ENCODE assay signal across 9 cellular contexts in genomic region chr2:26246818-26247217, GRCh38. TPM values are rescaled to one million over a fixed set of nuclear protein-coding genes. Genes with fewer than 3 reads are reported as not detected.
DNase-seq lines count a peak whose midpoint lies in the region; TF ChIP-seq lines count a peak whose summit lies in the region.
"Had no signal": no experiment of that assay in that cellular context is flagged by ENCODE, and none has a peak within 500 bp of the region (broad histone marks: within the 10 kb centered on the region; RNA-seq: fewer than 3 reads in every experiment).

No MANE protein-coding gene starts in this region.

- H3K4me1 ChIP-seq in right atrium auricular region: peaks cover 0 to 40% of the 10 kb centered on the region in 2 donors
- peaks cover 2 to 14% of the 10 kb centered on the region in 2 donors for H3K4me1 ChIP-seq in ascending aorta

- CTCF ChIA-PET in activated CD4-positive, alpha-beta memory T cell treated with anti-CD3 and anti-CD28 coated beads, Interleukin-2, amount 10 ng/mL, durations not matched to agents 7 days and 5 days (lab: Charles Lee): interaction anchor here (0.6 to 1.8 kb wide), 2 partner anchors 80 to 102 kb away, joined by 3 to 5 read pairs; no protein-coding TSS in a partner anchor

- no peaks in the 10 kb centered on the region for H3K9me3 Mint-ChIP-seq in activated CD4-positive, alpha-beta memory T cell treated with anti-CD3 and anti-CD28 coated beads, Interleukin-2, amount 10 ng/mL, durations not matched to agents 7 days and 5 days

- no peaks in the 10 kb centered on the region for H3K36me3 ChIP-seq in right atrium auricular region
- no peaks in the 10 kb centered on the region for H3K36me3 ChIP-seq in ascending aorta
- H3K36me3 ChIP-seq: brain microvascular endothelial cell had no signal

- intact Hi-C loops in ascending aorta (cut with DNase I): no loop called here

- no peak overlapping the region for H3K27ac Mint-ChIP-seq in activated CD4-positive, alpha-beta memory T cell treated with anti-CD3 and anti-CD28 coated beads, Interleukin-2, amount 10 ng/mL, durations not matched to agents 7 days and 5 days

- TF ChIP-seq CTCF in right atrium auricular region (IDR thresholded peaks at IDR 0.05) (no peak), ascending aorta (IDR thresholded peaks at IDR 0.05) (no peak)

- H3K36me3 Mint-ChIP-seq in activated CD4-positive, alpha-beta memory T cell treated with anti-CD3 and anti-CD28 coated beads, Interleukin-2, amount 10 ng/mL, durations not matched to agents 7 days and 5 days (ENCODE audit: low read depth): peaks cover 9% of the 10 kb centered on the region

- no peaks in the 10 kb centered on the region for H3K27me3 Mint-ChIP-seq in activated CD4-positive, alpha-beta memory T cell treated with anti-CD3 and anti-CD28 coated beads, Interleukin-2, amount 10 ng/mL, durations not matched to agents 7 days and 5 days

- H3K4me3 Mint-ChIP-seq in activated CD4-positive, alpha-beta memory T cell treated with anti-CD3 and anti-CD28 coated beads, Interleukin-2, amount 10 ng/mL, durations not matched to agents 7 days and 5 days: peak overlapping the region; percentile 33

- H3K4me3 ChIP-seq in Jurkat, Clone E6-1 (ENCODE audit: low read length): no peak overlapping the region
- H3K4me3 ChIP-seq in right atrium auricular region: peak overlapping the region; percentile 77 to 81
- no peak overlapping the region for H3K4me3 ChIP-seq in ascending aorta

- H3K27me3 ChIP-seq in right atrium auricular region (no peaks in the 10 kb centered on the region), ascending aorta (no peaks in the 10 kb centered on the region)
- H3K27me3 ChIP-seq: brain microvascular endothelial cell had no signal

- peaks cover 41% of the 10 kb centered on the region for H3K4me1 Mint-ChIP-seq in activated CD4-positive, alpha-beta memory T cell treated with anti-CD3 and anti-CD28 coated beads, Interleukin-2, amount 10 ng/mL, durations not matched to agents 7 days and 5 days

- POLR2A ChIA-PET in activated CD4-positive, alpha-beta memory T cell treated with anti-CD3 and anti-CD28 coated beads, Interleukin-2, amount 10 ng/mL, durations not matched to agents 7 days and 5 days (lab: Charles Lee): interaction anchor here (0.7 to 5.7 kb wide), 2 partner anchors 39 to 99 kb away, joined by 3 to 66 read pairs; partner anchors contain the start of genes ADGRF3 and SELENOI

- H3K27ac ChIP-seq in right atrium auricular region (peak overlapping the region; percentile 93 to 96), ascending aorta (no peak overlapping the region)
- H3K27ac ChIP-seq: brain microvascular endothelial cell had no signal

- DNase-seq in AG20443 (ENCODE audit: low spot score) (peak; percentile 9), right atrium auricular region (ENCODE audit: low spot score) (no peak), RPMI8226 (no peak), medulla oblongata (ENCODE audit: extremely low spot score) (no peak), DMS79 (lab: John Stamatoyannopoulos, UW) (no peak), ascending aorta (ENCODE audit: low spot score in 2 of 2) (no peak)
- DNase-seq in Jurkat, Clone E6-1 (ENCODE audit: low read depth, low spot score): peak; percentile 28
- no peak for DNase-seq in activated CD4-positive, alpha-beta memory T cell treated with anti-CD3 and anti-CD28 coated beads, Interleukin-2, amount 10 ng/mL, durations not matched to agents 7 days and 5 days
- DNase-seq: brain microvascular endothelial cell had no signal

- H3K9me3 ChIP-seq in right atrium auricular region (no peaks in the 10 kb centered on the region), ascending aorta (no peaks in the 10 kb centered on the region)

RNA-seq across cellular contexts. Expression of gene HADHB, which starts 2.1 kb away (rescaled TPM):
- polyA plus RNA-seq in Jurkat, Clone E6-1 (2012; ENCODE audit: insufficient read depth, insufficient read length): 86.7 TPM
- total RNA-seq in activated CD4-positive, alpha-beta memory T cell treated with anti-CD3 and anti-CD28 coated beads, Interleukin-2, amount 10 ng/mL, durations not matched to agents 7 days and 5 days: 10 to 100 TPM; 71.4 to 72.6 TPM
- total RNA-seq in right atrium auricular region: 100 to 1,000 TPM; 756 to 770 TPM
- total RNA-seq in ascending aorta: 93.4 TPM

RNA-seq across cellular contexts. Expression of gene HADHA, which starts 2.4 kb away (rescaled TPM):
- polyA plus RNA-seq in Jurkat, Clone E6-1 (2012; ENCODE audit: insufficient read depth, insufficient read length): 138 TPM
- 100 to 1,000 TPM; 108 to 110 TPM for total RNA-seq in activated CD4-positive, alpha-beta memory T cell treated with anti-CD3 and anti-CD28 coated beads, Interleukin-2, amount 10 ng/mL, durations not matched to agents 7 days and 5 days
- total RNA-seq in right atrium auricular region (100 to 1,000 TPM; 333 to 364 TPM), ascending aorta (49.5 TPM)

Comparison
In these comparisons a context has a peak if more than half of its experiments do, and no peak if none do; other contexts are left out.
1. DNase-seq: peak in AG20443 (single experiment) and Jurkat, Clone E6-1 (single experiment); none in activated CD4-positive, alpha-beta memory T cell treated with anti-CD3 and anti-CD28 coated beads, Interleukin-2, amount 10 ng/mL, durations not matched to agents 7 days and 5 days (single experiment), right atrium auricular region (single experiment), RPMI8226 (single experiment), medulla oblongata (single experiment), DMS79 (single experiment) and ascending aorta (0 of 2).
2. H3K4me3 ChIP-seq: peak in right atrium auricular region (2 of 2); none in Jurkat, Clone E6-1 (single experiment) and ascending aorta (0 of 2).
3. H3K27ac ChIP-seq: peak in right atrium auricular region (2 of 2); none in ascending aorta (0 of 2).